11 cellular contexts compared by ENCODE assay signal in the genomic region with DNA sequence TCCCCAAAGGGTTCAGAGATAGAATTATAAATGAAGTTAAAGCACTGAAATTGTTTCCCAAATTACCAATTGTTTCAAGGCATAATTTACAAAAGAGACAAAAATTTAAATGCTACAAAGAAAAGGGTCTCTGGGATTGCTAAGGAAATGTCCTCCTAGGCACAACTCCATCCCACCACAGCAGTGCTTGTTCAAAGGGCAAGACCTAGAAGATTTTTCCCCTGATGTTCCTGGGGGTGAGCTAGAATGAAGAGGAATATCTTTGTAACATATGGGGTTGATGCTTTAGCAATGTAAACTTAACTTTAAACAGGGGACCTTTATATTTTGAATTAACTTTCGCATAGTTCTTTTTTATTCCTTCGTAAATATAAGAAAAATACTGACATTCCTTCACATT. TPM values are rescaled to one million over a fixed set of nuclear protein-coding genes. Genes with fewer than 3 reads are reported as not detected.
DNase-seq lines count a peak whose midpoint lies in the region; ATAC-seq and TF ChIP-seq lines count a peak whose summit lies in the region.
"Had no signal": no experiment of that assay in that cellular context is flagged by ENCODE, and none has a peak within 500 bp of the region (broad histone marks: within the 10 kb centered on the region; RNA-seq: fewer than 3 reads in every experiment).

No MANE protein-coding gene starts in this region.

- H3K36me3 ChIP-seq in OCI-LY1 (ENCODE audit: insufficient read depth, low read length): peaks cover 49% of the 10 kb centered on the region
- H3K36me3 ChIP-seq in effector memory CD4-positive, alpha-beta T cell (ENCODE audit: control insufficient read depth, insufficient read depth, low read length): peaks cover 5% of the 10 kb centered on the region
- H3K36me3 ChIP-seq: brain microvascular endothelial cell had no signal

- H3K4me2 ChIP-seq in OCI-LY1 (ENCODE audit: low read length): peak overlapping the region; percentile 66

- DNase-seq in activated CD8-positive, alpha-beta memory T cell treated with anti-CD3 and anti-CD28 coated beads, Interleukin-2, amount 10 ng/mL, durations not matched to agents 7 days and 5 days: no peak
- DNase-seq in activated CD8-positive, alpha-beta memory T cell treated with anti-CD3 and anti-CD28 coated beads, Interleukin-2, amount 50 U/mL, for 48 hours: no peak
- no peak for DNase-seq in effector memory CD4-positive, alpha-beta T cell
- DNase-seq in stimulated activated naive B cell treated with anti-CD40 and anti-IgM and Interleukin-4, amounts not matched to agents 10 μg/mL and 1 μg/mL and 100 μg/mL, for 72 hours: no peak
- DNase-seq in NCI-H1694 (lab: John Stamatoyannopoulos, UW): no peak
- DNase-seq: activated CD4-positive, alpha-beta T cell treated with anti-CD3 and anti-CD28 coated beads for 48 hours; brain microvascular endothelial cell; kidney glomerular epithelial cell had no signal

- no peaks in the 10 kb centered on the region for H3K9me3 Mint-ChIP-seq in activated CD8-positive, alpha-beta memory T cell treated with anti-CD3 and anti-CD28 coated beads, Interleukin-2, amount 10 ng/mL, durations not matched to agents 7 days and 5 days (ENCODE audit: low read depth)
- H3K9me3 Mint-ChIP-seq in stimulated activated naive B cell treated with anti-CD40 and anti-IgM and Interleukin-4, amounts not matched to agents 10 μg/mL and 1 μg/mL and 100 μg/mL, for 72 hours: no peaks in the 10 kb centered on the region

- H4K20me1 ChIP-seq in OCI-LY1 (ENCODE audit: insufficient read depth, low read length): peaks cover 9% of the 10 kb centered on the region

- peak overlapping the region; percentile 85 for H3K4me3 ChIP-seq in OCI-LY1 (ENCODE audit: low read depth, low read length, poor library complexity, severe bottlenecking)
- peak overlapping the region; percentile 81 for H3K4me3 ChIP-seq in effector memory CD4-positive, alpha-beta T cell (ENCODE audit: insufficient read depth, low read depth, low read length, poor library complexity, severe bottlenecking)

- H3K4me1 ChIP-seq in OCI-LY1 (ENCODE audit: insufficient read depth, low read length, severe bottlenecking): peaks cover 64% of the 10 kb centered on the region
- H3K4me1 ChIP-seq in effector memory CD4-positive, alpha-beta T cell (ENCODE audit: control insufficient read depth, insufficient read depth, low read length, poor library complexity, severe bottlenecking): peaks cover 44% of the 10 kb centered on the region

- peak overlapping the region; percentile 99 for H3K27ac Mint-ChIP-seq in activated CD8-positive, alpha-beta memory T cell treated with anti-CD3 and anti-CD28 coated beads, Interleukin-2, amount 10 ng/mL, durations not matched to agents 7 days and 5 days
- peak overlapping the region; percentile 96 for H3K27ac Mint-ChIP-seq in stimulated activated naive B cell treated with anti-CD40 and anti-IgM and Interleukin-4, amounts not matched to agents 10 μg/mL and 1 μg/mL and 100 μg/mL, for 72 hours

- H3K4me1 Mint-ChIP-seq in activated CD8-positive, alpha-beta memory T cell treated with anti-CD3 and anti-CD28 coated beads, Interleukin-2, amount 10 ng/mL, durations not matched to agents 7 days and 5 days: peaks cover 53% of the 10 kb centered on the region
- H3K4me1 Mint-ChIP-seq in stimulated activated naive B cell treated with anti-CD40 and anti-IgM and Interleukin-4, amounts not matched to agents 10 μg/mL and 1 μg/mL and 100 μg/mL, for 72 hours: peaks cover 41 to 55% of the 10 kb centered on the region in 2 donors

- H3K27me3 ChIP-seq in OCI-LY1 (ENCODE audit: insufficient read depth, low read length): no peaks in the 10 kb centered on the region
- no peaks in the 10 kb centered on the region for H3K27me3 ChIP-seq in effector memory CD4-positive, alpha-beta T cell (replicated peaks; ENCODE audit: control insufficient read depth, insufficient read depth, low read length, poor library complexity, severe bottlenecking)
- H3K27me3 ChIP-seq: brain microvascular endothelial cell had no signal

- peak overlapping the region; percentile 80 for H3K9ac ChIP-seq in OCI-LY1 (ENCODE audit: low read length)

- H3K36me3 Mint-ChIP-seq in activated CD8-positive, alpha-beta memory T cell treated with anti-CD3 and anti-CD28 coated beads, Interleukin-2, amount 10 ng/mL, durations not matched to agents 7 days and 5 days: peaks cover 47% of the 10 kb centered on the region
- H3K36me3 Mint-ChIP-seq in stimulated activated naive B cell treated with anti-CD40 and anti-IgM and Interleukin-4, amounts not matched to agents 10 μg/mL and 1 μg/mL and 100 μg/mL, for 72 hours: peaks cover 36 to 45% of the 10 kb centered on the region in 2 donors

- no peak for TF ChIP-seq CTCF in OCI-LY1 (IDR thresholded peaks at IDR 0.05; ENCODE audit: low read length)

- no peaks in the 10 kb centered on the region for H3K9me2 ChIP-seq in OCI-LY1 (ENCODE audit: low read depth, low read length)

- H3K27ac ChIP-seq in OCI-LY1 (ENCODE audit: low read depth, low read length, poor library complexity, severe bottlenecking): peak overlapping the region; percentile 99
- H3K27ac ChIP-seq in effector memory CD4-positive, alpha-beta T cell (ENCODE audit: insufficient read depth, low read length, poor library complexity, severe bottlenecking): peak overlapping the region; percentile 84
- H3K27ac ChIP-seq: brain microvascular endothelial cell had no signal

- H2AFZ ChIP-seq in OCI-LY1 (ENCODE audit: low read length): no peak overlapping the region

- H3K27me3 Mint-ChIP-seq in activated CD8-positive, alpha-beta memory T cell treated with anti-CD3 and anti-CD28 coated beads, Interleukin-2, amount 10 ng/mL, durations not matched to agents 7 days and 5 days: no peaks in the 10 kb centered on the region
- no peaks in the 10 kb centered on the region for H3K27me3 Mint-ChIP-seq in stimulated activated naive B cell treated with anti-CD40 and anti-IgM and Interleukin-4, amounts not matched to agents 10 μg/mL and 1 μg/mL and 100 μg/mL, for 72 hours

- peak overlapping the region; percentile 96 for H3K4me3 Mint-ChIP-seq in activated CD8-positive, alpha-beta memory T cell treated with anti-CD3 and anti-CD28 coated beads, Interleukin-2, amount 10 ng/mL, durations not matched to agents 7 days and 5 days
- peak overlapping the region; percentile 90 to 92 for H3K4me3 Mint-ChIP-seq in stimulated activated naive B cell treated with anti-CD40 and anti-IgM and Interleukin-4, amounts not matched to agents 10 μg/mL and 1 μg/mL and 100 μg/mL, for 72 hours

- peaks cover 66% of the 10 kb centered on the region for H3K79me2 ChIP-seq in OCI-LY1 (ENCODE audit: insufficient read depth, low read length)

- peaks cover 8% of the 10 kb centered on the region for H3F3A ChIP-seq in OCI-LY1 (ENCODE audit: insufficient read depth, low read length)

- CTCF ChIA-PET in activated CD8-positive, alpha-beta memory T cell treated with anti-CD3 and anti-CD28 coated beads, Interleukin-2, amount 10 ng/mL, durations not matched to agents 7 days and 5 days (lab: Charles Lee): interaction anchor here (3.3 kb wide), 1 partner anchor 10 kb away, joined by 46 read pairs; no protein-coding TSS in a partner anchor

- H3K9me3 ChIP-seq in OCI-LY1 (ENCODE audit: low read length): no peaks in the 10 kb centered on the region
- H3K9me3 ChIP-seq in effector memory CD4-positive, alpha-beta T cell (ENCODE audit: control insufficient read depth, low read length): no peaks in the 10 kb centered on the region

- ATAC-seq in activated CD8-positive, alpha-beta memory T cell treated with anti-CD3 and anti-CD28 coated beads, Interleukin-2, amount 10 ng/mL, durations not matched to agents 7 days and 5 days: no peak
- ATAC-seq in stimulated activated naive B cell treated with anti-CD40 and anti-IgM and Interleukin-4, amounts not matched to agents 10 μg/mL and 1 μg/mL and 100 μg/mL, for 72 hours (replicated peaks): no peak
- no peak for ATAC-seq in HG03097 (IDR thresholded peaks at IDR 0.05; ENCODE audit: low FRiP score, unreplicated experiment)
- no peak for ATAC-seq in GM21447 (IDR thresholded peaks at IDR 0.05; ENCODE audit: unreplicated experiment)

RNA-seq across cellular contexts. Expression of a gene that starts 1.6 kb away (rescaled TPM):
- total RNA-seq in activated CD8-positive, alpha-beta memory T cell treated with anti-CD3 and anti-CD28 coated beads, Interleukin-2, amount 10 ng/mL, durations not matched to agents 7 days and 5 days: 1,000 to 10,000 TPM in 1 of 2 experiments, 100 to 1,000 TPM in 1; 923 to 1,101 TPM

RNA-seq across cellular contexts. Expression of a gene that starts 31.3 kb away (rescaled TPM):
- total RNA-seq in activated CD8-positive, alpha-beta memory T cell treated with anti-CD3 and anti-CD28 coated beads, Interleukin-2, amount 10 ng/mL, durations not matched to agents 7 days and 5 days: 1 to 10 TPM; 1.5 to 2.1 TPM
